ENCODE assay signal across 19 cellular contexts in genomic region chr16:23869052-23869451, GRCh38. TPM values are rescaled to one million over a fixed set of nuclear protein-coding genes. Genes with fewer than 3 reads are reported as not detected.
DNase-seq lines count a peak whose midpoint lies in the region; ATAC-seq, FAIRE-seq and TF ChIP-seq lines count a peak whose summit lies in the region.
"Had no signal": no experiment of that assay in that cellular context is flagged by ENCODE, and none has a peak within 500 bp of the region (broad histone marks: within the 10 kb centered on the region; RNA-seq: fewer than 3 reads in every experiment).

No MANE protein-coding gene starts in this region.

- H2AFZ ChIP-seq in GM23338 (no peak overlapping the region), HepG2 (ENCODE audit: low read length) (no peak overlapping the region)

- peaks cover 14% of the 10 kb centered on the region for H3K4me1 ChIP-seq in CD4-positive, CD25-positive, alpha-beta regulatory T cell (ENCODE audit: control insufficient read depth, insufficient read depth, low read length, poor library complexity, severe bottlenecking)
- H3K4me1 ChIP-seq in GM23338 (ENCODE audit: insufficient read depth) (0 out of 2 replicates have a peak, but pooled peaks cover 12% of the 10 kb centered on the region), mesendoderm (ENCODE audit: control insufficient read depth, low read depth, low read length) (peaks cover 2% of the 10 kb centered on the region), HepG2 (ENCODE audit: insufficient read depth, low read length) (peaks cover 3% of the 10 kb centered on the region)

- H3K9me3 ChIP-seq in CD4-positive, CD25-positive, alpha-beta regulatory T cell (ENCODE audit: control insufficient read depth in 2 of 2, low read length in 2 of 2), result no peaks in the 10 kb centered on the region
- no peaks in the 10 kb centered on the region for H3K9me3 ChIP-seq in HepG2 (ENCODE audit: low read length)
- H3K9me3 ChIP-seq: esophagus squamous epithelium had no signal

- POLR2A ChIA-PET in activated CD4-positive, alpha-beta memory T cell treated with anti-CD3 and anti-CD28 coated beads, Interleukin-2, amount 10 ng/mL, durations not matched to agents 7 days and 5 days (lab: Charles Lee), result interaction anchor here (0.8 to 1.4 kb wide), 6 partner anchors 9 to 43 kb away, joined by 3 to 7 read pairs (median 4); no protein-coding TSS in a partner anchor
- POLR2A ChIA-PET in HepG2 (lab: Yijun Ruan, JAX), result no interaction called here

- H3K27ac Mint-ChIP-seq in CD4-positive, CD25-positive, alpha-beta regulatory T cell, result no peak overlapping the region
- H3K27ac Mint-ChIP-seq in GM23338, result no peak overlapping the region
- peak overlapping the region; percentile 3 for H3K27ac Mint-ChIP-seq in activated CD4-positive, alpha-beta memory T cell treated with anti-CD3 and anti-CD28 coated beads, Interleukin-2, amount 10 ng/mL, durations not matched to agents 7 days and 5 days
- H3K27ac Mint-ChIP-seq: nephron progenitor cell had no signal

- H4K8ac ChIP-seq in mesendoderm (ENCODE audit: low read depth, low read length), result no peak overlapping the region

- H4K20me1 ChIP-seq in GM23338 (replicated peaks; ENCODE audit: insufficient read depth), result peaks cover 13% of the 10 kb centered on the region
- H4K20me1 ChIP-seq in HepG2 (ENCODE audit: insufficient read depth, low read length), result no peaks in the 10 kb centered on the region

- intact Hi-C loops in HepG2 (cut with micrococcal nuclease; ENCODE audit: unreplicated experiment), result no loop called here

- no peak for TF ChIP-seq RAD21 in HepG2 (CRISPR knock-in tag; IDR thresholded peaks at IDR 0.05)

- H3K27ac ChIP-seq in CD4-positive, CD25-positive, alpha-beta regulatory T cell (ENCODE audit: insufficient read depth, low read length, poor library complexity, severe bottlenecking), result no peak overlapping the region
- no peak overlapping the region for H3K27ac ChIP-seq in GM23338 (ENCODE audit: low read depth)
- no peak overlapping the region for H3K27ac ChIP-seq in mesendoderm (ENCODE audit: low read depth, low read length)
- no peak overlapping the region for H3K27ac ChIP-seq in HepG2 (ENCODE audit: extremely low read length, insufficient read depth, low read length)
- H3K27ac ChIP-seq: C4-2B, coronary artery, esophagus squamous epithelium, KMS-11 had no signal

- no peaks in the 10 kb centered on the region for H3K79me2 ChIP-seq in GM23338 (replicated peaks; ENCODE audit: insufficient read depth)
- H3K79me2 ChIP-seq in mesendoderm (ENCODE audit: control insufficient read depth, insufficient read depth, low read length), result no peaks in the 10 kb centered on the region
- H3K79me2 ChIP-seq in HepG2 (ENCODE audit: insufficient read depth, low read length), result no peaks in the 10 kb centered on the region

- TF ChIP-seq EP300 in HepG2 (IDR thresholded peaks at IDR 0.05; ENCODE audit: low read depth in 2 of 2, low read length in 2 of 2), result no peak
- no peak for TF ChIP-seq EP300 in HepG2 (CRISPR knock-in tag; IDR thresholded peaks at IDR 0.05; ENCODE audit: borderline replicate concordance)

- no peaks in the 10 kb centered on the region for H3K27me3 ChIP-seq in CD4-positive, CD25-positive, alpha-beta regulatory T cell (ENCODE audit: control insufficient read depth, insufficient read depth, low read length)
- H3K27me3 ChIP-seq in GM23338 (ENCODE audit: insufficient read depth) (peaks cover 45% of the 10 kb centered on the region), mesendoderm (ENCODE audit: insufficient read depth, low read length, poor library complexity) (peaks cover 15% of the 10 kb centered on the region), HepG2 (ENCODE audit: control insufficient read depth in 1 of 2, insufficient read depth in 2 of 2, low read length in 2 of 2) (peaks cover 2 to 18% of the 10 kb centered on the region in 2 experiments; a peak in 2 of 5 replicates)

- H3K4me3 Mint-ChIP-seq in CD4-positive, CD25-positive, alpha-beta regulatory T cell, result peak overlapping the region in 2 of 4 donors; percentile 16 to 41
- H3K4me3 Mint-ChIP-seq in GM23338, result no peak overlapping the region
- H3K4me3 Mint-ChIP-seq in activated CD4-positive, alpha-beta memory T cell treated with anti-CD3 and anti-CD28 coated beads, Interleukin-2, amount 10 ng/mL, durations not matched to agents 7 days and 5 days, result no peak overlapping the region
- H3K4me3 Mint-ChIP-seq: nephron progenitor cell had no signal

- H3K27me3 Mint-ChIP-seq in CD4-positive, CD25-positive, alpha-beta regulatory T cell, result no peaks in the 10 kb centered on the region
- peaks cover 37% of the 10 kb centered on the region for H3K27me3 Mint-ChIP-seq in GM23338 (ENCODE audit: insufficient read depth, low read depth, poor library complexity)
- no peaks in the 10 kb centered on the region for H3K27me3 Mint-ChIP-seq in activated CD4-positive, alpha-beta memory T cell treated with anti-CD3 and anti-CD28 coated beads, Interleukin-2, amount 10 ng/mL, durations not matched to agents 7 days and 5 days

- H3K23ac ChIP-seq in mesendoderm (ENCODE audit: low read length), result no peak overlapping the region

- H3K36me3 Mint-ChIP-seq in CD4-positive, CD25-positive, alpha-beta regulatory T cell, result peaks cover 7% of the 10 kb centered on the region
- no peaks in the 10 kb centered on the region for H3K36me3 Mint-ChIP-seq in GM23338 (ENCODE audit: low read depth)
- peaks cover 23% of the 10 kb centered on the region for H3K36me3 Mint-ChIP-seq in activated CD4-positive, alpha-beta memory T cell treated with anti-CD3 and anti-CD28 coated beads, Interleukin-2, amount 10 ng/mL, durations not matched to agents 7 days and 5 days (ENCODE audit: low read depth)

- no peak overlapping the region for H3K4ac ChIP-seq in mesendoderm (ENCODE audit: low read depth, low read length)

- no peak overlapping the region for H2BK120ac ChIP-seq in mesendoderm (ENCODE audit: low read depth, low read length)

- ATAC-seq in CD4-positive, CD25-positive, alpha-beta regulatory T cell (ENCODE audit: low read depth in 2 of 2), result no peak
- ATAC-seq in GM23338 (peak; percentile 79), GM18870 (IDR thresholded peaks at IDR 0.05; ENCODE audit: unreplicated experiment) (no peak), HepG2 (no peak)
- ATAC-seq: left ventricle myocardium superior, sciatic nerve had no signal

- peaks cover 12 to 84% (median 46%) of the 10 kb centered on the region in 4 donors for H3K4me1 Mint-ChIP-seq in CD4-positive, CD25-positive, alpha-beta regulatory T cell
- peaks cover 25% of the 10 kb centered on the region; the same call in 2 of the 3 replicates for H3K4me1 Mint-ChIP-seq in GM23338
- H3K4me1 Mint-ChIP-seq in activated CD4-positive, alpha-beta memory T cell treated with anti-CD3 and anti-CD28 coated beads, Interleukin-2, amount 10 ng/mL, durations not matched to agents 7 days and 5 days, result peaks cover 64% of the 10 kb centered on the region
- H3K4me1 Mint-ChIP-seq: nephron progenitor cell had no signal

- no peaks in the 10 kb centered on the region for H3K9me2 ChIP-seq in GM23338 (ENCODE audit: insufficient read depth)

- peak in 1 of 3 donors; percentile 24 for DNase-seq in CD4-positive, CD25-positive, alpha-beta regulatory T cell
- DNase-seq in GM23338 (ENCODE audit: low spot score) (peak; percentile 61), mesendoderm (peak; percentile 14), HepG2 (ENCODE audit: low spot score) (no peak), NCI-H2227 (lab: John Stamatoyannopoulos, UW; ENCODE audit: unreplicated experiment) (no peak)
- peak; percentile 53 for DNase-seq in activated CD4-positive, alpha-beta memory T cell treated with anti-CD3 and anti-CD28 coated beads, Interleukin-2, amount 10 ng/mL, durations not matched to agents 7 days and 5 days
- no peak for DNase-seq in effector CD8-positive, alpha-beta T cell (lab: John Stamatoyannopoulos, UW)
- DNase-seq: activated CD4-positive, CD25-positive, alpha-beta regulatory T cell; esophagus squamous epithelium; hypothalamus; left ventricle myocardium superior; nephron progenitor cell; substantia nigra had no signal

- in situ Hi-C loops in HepG2 (cut with HindIII; ENCODE audit: extremely low pct_ligation_motif_present, low pct_unique_long_range_greater_than_20kb), result no loop called here

- peaks cover 3% of the 10 kb centered on the region for H3K36me3 ChIP-seq in CD4-positive, CD25-positive, alpha-beta regulatory T cell (ENCODE audit: control insufficient read depth, insufficient read depth, low read length)
- H3K36me3 ChIP-seq in GM23338 (ENCODE audit: insufficient read depth) (no peaks in the 10 kb centered on the region), mesendoderm (ENCODE audit: control insufficient read depth, insufficient read depth, low read length) (no peaks in the 10 kb centered on the region), HepG2 (replicated peaks in 1 of 2; ENCODE audit: control insufficient read depth in 1 of 2, insufficient read depth in 2 of 2, low read length in 2 of 2) (no peaks in the 10 kb centered on the region)
- H3K36me3 ChIP-seq: esophagus squamous epithelium had no signal

- TF ChIP-seq CTCF in GM23338 (conservative IDR thresholded peaks at IDR 0.05; ENCODE audit: low read depth in 2 of 2), result no peak
- no peak for TF ChIP-seq CTCF in HepG2 (CRISPR knock-in tag; IDR thresholded peaks at IDR 0.05)

- H3K56ac ChIP-seq in mesendoderm (ENCODE audit: low read length), result no peak overlapping the region

- H3K4me3 ChIP-seq in CD4-positive, CD25-positive, alpha-beta regulatory T cell (ENCODE audit: low read depth, low read length), result peak overlapping the region; percentile 15
- H3K4me3 ChIP-seq in GM23338, result no peak overlapping the region
- H3K4me3 ChIP-seq in mesendoderm (ENCODE audit: low read length), result no peak overlapping the region
- H3K4me3 ChIP-seq in HepG2 (replicated peaks in 1 of 3; ENCODE audit: insufficient read depth in 1 of 3, low read depth in 2 of 3, low read length in 3 of 3), result no peak overlapping the region
- H3K4me3 ChIP-seq: coronary artery, esophagus squamous epithelium had no signal

- no peak overlapping the region for H3K18ac ChIP-seq in mesendoderm (ENCODE audit: low read length)

- H2BK5ac ChIP-seq in mesendoderm (ENCODE audit: low read length), result no peak overlapping the region

- no peak overlapping the region for H3K4me2 ChIP-seq in GM23338
- no peak overlapping the region for H3K4me2 ChIP-seq in mesendoderm (ENCODE audit: low read length)
- no peak overlapping the region for H3K4me2 ChIP-seq in HepG2 (ENCODE audit: low read depth, low read length)
- H3K4me2 ChIP-seq: KMS-11 had no signal

- no peak for TF ChIP-seq POLR2A in HepG2 (IDR thresholded peaks at IDR 0.05; ENCODE audit: insufficient read depth in 1 of 2, low read depth in 2 of 2, low read length in 2 of 2)

- no CpG with 5 or more reads among the region's 5 CpGs for WGBS in mesendoderm (ENCODE audit: extremely low coverage, insufficient coverage, low lambda C conversion rate)
- WGBS in HepG2 (ENCODE audit: low lambda C conversion rate), result 3% methylated on average over 5 of the region's 5 CpGs

- H3F3A ChIP-seq in GM23338 (replicated peaks; ENCODE audit: low read depth), result no peaks in the 10 kb centered on the region

- H2BK15ac ChIP-seq in mesendoderm (replicated peaks; ENCODE audit: low read depth), result no peak overlapping the region

- H3K9ac ChIP-seq in mesendoderm (ENCODE audit: low read length), result no peak overlapping the region
- H3K9ac ChIP-seq in HepG2 (ENCODE audit: insufficient read depth, low read depth, low read length), result no peak overlapping the region
- H3K9ac ChIP-seq: KMS-11 had no signal

- CTCF ChIA-PET in activated CD4-positive, alpha-beta memory T cell treated with anti-CD3 and anti-CD28 coated beads, Interleukin-2, amount 10 ng/mL, durations not matched to agents 7 days and 5 days (lab: Charles Lee), result interaction anchor here (1.0 to 1.9 kb wide), 4 partner anchors 66 to 168 kb away, joined by 3 to 7 read pairs (median 6); no protein-coding TSS in a partner anchor
- CTCF ChIA-PET in HepG2 (lab: Yijun Ruan, JAX; ENCODE audit: low intra/inter-chr PET ratio, low total read pairs), result no interaction called here

- H3K79me1 ChIP-seq in mesendoderm (ENCODE audit: low read length), result no peaks in the 10 kb centered on the region

- H4K5ac ChIP-seq in mesendoderm (ENCODE audit: low read length), result no peak overlapping the region

- no peak for FAIRE-seq in HepG2 (lab: Jason Lieb, UNC)
- FAIRE-seq: H1 had no signal

- H3K9me3 Mint-ChIP-seq in CD4-positive, CD25-positive, alpha-beta regulatory T cell, result no peaks in the 10 kb centered on the region
- H3K9me3 Mint-ChIP-seq in GM23338, result no peaks in the 10 kb centered on the region
- no peaks in the 10 kb centered on the region for H3K9me3 Mint-ChIP-seq in activated CD4-positive, alpha-beta memory T cell treated with anti-CD3 and anti-CD28 coated beads, Interleukin-2, amount 10 ng/mL, durations not matched to agents 7 days and 5 days
- H3K9me3 Mint-ChIP-seq: nephron progenitor cell had no signal

- H2AK5ac ChIP-seq in mesendoderm (ENCODE audit: low read length), result no peak overlapping the region

- no TSS peak for BruUV-seq in HepG2 (replicated peaks; lab: Mats Ljungman, UMichigan)

RNA-seq across cellular contexts. Expression of gene PRKCB, which starts 33.3 kb away (rescaled TPM):
- total RNA-seq in CD4-positive, CD25-positive, alpha-beta regulatory T cell, result 83.1 TPM
- polyA plus RNA-seq in CD4-positive, CD25-positive, alpha-beta regulatory T cell, result 10 to 100 TPM; 37.4 to 54.7 (median 47.5) TPM
- total RNA-seq in GM23338 (2014; rRNA removed; shearing (Covaris generic)), result 9.2 and 16.4 TPM in 2 replicates
- 3.7 and 3.8 TPM in 2 replicates for polyA plus RNA-seq in GM23338 (2016; fragmentation: Nextera tagmentation; extraction: Ambion mirVana)
- 10 to 100 TPM; 77.3 to 81.4 TPM for total RNA-seq in activated CD4-positive, alpha-beta memory T cell treated with anti-CD3 and anti-CD28 coated beads, Interleukin-2, amount 10 ng/mL, durations not matched to agents 7 days and 5 days
- 0.79 TPM for polyA plus RNA-seq in mesendoderm (2013, experiment 1 of 2)
- 0.69 TPM for polyA plus RNA-seq in mesendoderm (2013, experiment 2 of 2)
- total RNA-seq in HepG2 (2016; rRNA removed; fragmentation: Illumina TruSeq; extraction: Trizol), result not detected in 2 replicates
- total RNA-seq in HepG2 (2016; cell fraction: cytosol; rRNA removed; fragmentation: Illumina TruSeq; extraction: Trizol; ENCODE audit: low read depth), result not detected in 2 replicates
- total RNA-seq in HepG2 (2016; cell fraction: insoluble cytoplasmic fraction; rRNA removed; fragmentation: Illumina TruSeq; extraction: Trizol), result not detected in 2 replicates
- total RNA-seq in HepG2 (2016; cell fraction: membrane; rRNA removed; fragmentation: Illumina TruSeq; extraction: Trizol), result not detected in 2 replicates
- total RNA-seq in HepG2 (2016; cell fraction: nucleus; rRNA removed; fragmentation: Illumina TruSeq; extraction: Trizol), result 0.40 TPM in 1 of 2 replicates, not detected in the other
- polyA plus RNA-seq in HepG2 (2011; rRNA removed), result 0.01 and 0.03 TPM in 2 replicates
- polyA plus RNA-seq in HepG2 (2011; cell fraction: cytosol; rRNA removed), result 0.01 and 0.04 TPM in 2 replicates
- polyA plus RNA-seq in HepG2 (2011; cell fraction: nucleus; rRNA removed), result 0.02 and 0.05 TPM in 2 replicates
- not detected in 2 replicates for polyA plus RNA-seq in HepG2 (2012)
- polyA plus RNA-seq in HepG2 (2016; cell fraction: cytosol; fragmentation: Illumina TruSeq; extraction: Trizol; ENCODE audit: low read depth), result 0.07 TPM in 1 of 2 replicates, not detected in the other
- polyA plus RNA-seq in HepG2 (2016; cell fraction: insoluble cytoplasmic fraction; fragmentation: Illumina TruSeq; extraction: Trizol; ENCODE audit: low read depth), result not detected in 2 replicates
- polyA plus RNA-seq in HepG2 (2016; cell fraction: membrane; fragmentation: Illumina TruSeq; extraction: Trizol; ENCODE audit: low read depth), result not detected in 2 replicates
- not detected in 2 replicates for polyA plus RNA-seq in HepG2 (2016; cell fraction: nucleus; fragmentation: Illumina TruSeq; extraction: Trizol; ENCODE audit: insufficient read depth, low read depth)
- 0.32 and 15.2 TPM in 2 replicates for polyA minus RNA-seq in HepG2 (2011; rRNA and poly(A)+ RNA removed; ENCODE audit: low replicate concordance)
- polyA minus RNA-seq in HepG2 (2011; cell fraction: cytosol; rRNA and poly(A)+ RNA removed), result 0.20 TPM in 1 of 2 replicates, not detected in the other
- 0.26 TPM in 1 of 2 replicates, not detected in the other for polyA minus RNA-seq in HepG2 (2011; cell fraction: nucleus; rRNA and poly(A)+ RNA removed)

Comparison
In these comparisons a context has a peak if more than half of its experiments do, and no peak if none do; other contexts are left out.
1. DNase-seq: peak in GM23338 (single experiment), activated CD4-positive, alpha-beta memory T cell treated with anti-CD3 and anti-CD28 coated beads, Interleukin-2, amount 10 ng/mL, durations not matched to agents 7 days and 5 days (single experiment) and mesendoderm (single experiment); none in effector CD8-positive, alpha-beta T cell (single experiment), HepG2 (single experiment) and NCI-H2227 (single experiment).